ENCODE assay signal across 8 cellular contexts in the genomic region with DNA sequence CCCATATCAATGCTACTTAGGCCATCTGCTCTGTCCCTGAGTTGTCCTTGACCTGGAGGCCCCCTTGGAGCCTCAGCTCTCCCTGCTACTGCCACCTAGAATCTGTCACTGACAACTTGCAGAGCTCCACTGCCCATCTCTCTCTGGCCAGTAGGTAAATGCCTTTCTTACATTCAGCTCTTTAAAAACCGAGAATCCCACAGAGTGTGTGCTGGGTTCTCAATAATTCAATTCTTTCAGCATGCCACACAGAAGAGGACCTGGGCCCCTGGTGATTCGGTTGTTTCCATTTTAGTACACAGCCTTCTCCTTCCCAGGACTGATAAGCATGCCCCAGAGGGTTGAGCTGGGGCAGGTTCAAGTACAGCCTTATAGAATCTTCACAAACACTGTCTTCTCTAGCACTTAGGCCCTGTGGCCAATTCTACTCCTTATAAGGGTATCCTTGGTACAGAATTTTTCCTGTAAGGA. TPM values are rescaled to one million over a fixed set of nuclear protein-coding genes. Genes with fewer than 3 reads are reported as not detected.
A peak's percentile ranks its signal among the peaks of the same experiment; 100 is the strongest.
DNase-seq lines count a peak whose midpoint lies in the region; ATAC-seq, FAIRE-seq and TF ChIP-seq lines count a peak whose summit lies in the region.

No MANE protein-coding gene starts in this region.

- WGBS in GM12878 (ENCODE audit: insufficient coverage, insufficient replicate concordance, low lambda C conversion rate, missing lambda C conversion rate) = 53% methylated on average over 2 of the region's 2 CpGs
- no CpG with 5 or more reads among the region's 2 CpGs for WGBS in mesendoderm (ENCODE audit: extremely low coverage, insufficient coverage, low lambda C conversion rate)
- 75% methylated on average over 2 of the region's 2 CpGs for WGBS in upper lobe of left lung, 2 donors

- CTCF ChIA-PET in GM12878 (lab: Yijun Ruan, JAX) = interaction anchor here (0.9 to 1.2 kb wide), 3 partner anchors 49 to 225 kb away, joined by 3 to 5 read pairs (median 3); partner anchors contain the start of gene TMEM41B

- intact Hi-C loops in GM12878 (cut with micrococcal nuclease; ENCODE audit: unreplicated experiment) = no loop called here

- TF ChIP-seq CTCF in GM12878 (IDR thresholded peaks at IDR 0.05 in 2 of 3, conservative IDR thresholded peaks at IDR 0.05 in 1 of 3; ENCODE audit: control insufficient read depth in 2 of 3, extremely low read depth in 1 of 3, insufficient read depth in 1 of 3, low read depth in 3 of 3, low read length in 3 of 3) = no peak
- no peak for TF ChIP-seq CTCF in upper lobe of left lung (IDR thresholded peaks at IDR 0.05)

- H3K9me3 ChIP-seq in GM12878 (replicated peaks; ENCODE audit: control insufficient read depth, insufficient read depth, low read length) (no peaks in the 10 kb centered on the region), upper lobe of left lung (no peaks in the 10 kb centered on the region)

- ATAC-seq in GM12878 (no peak), upper lobe of left lung (ENCODE audit: low FRiP score in 2 of 2) (no peak), left lobe of liver (no peak), HG03432 (IDR thresholded peaks at IDR 0.05; ENCODE audit: unreplicated experiment) (no peak)

- TF ChIP-seq EP300 in GM12878 (IDR thresholded peaks at IDR 0.05; ENCODE audit: borderline replicate concordance in 1 of 2, control insufficient read depth in 1 of 2, low read depth in 2 of 2, low read length in 2 of 2) (no peak), upper lobe of left lung (IDR thresholded peaks at IDR 0.05) (no peak)

- no peak overlapping the region for H4K8ac ChIP-seq in mesendoderm (ENCODE audit: low read depth, low read length)

- RAD21 ChIA-PET in GM12878 (lab: Charles Lee; ENCODE audit: unreplicated experiment) = no interaction called here

- no peaks in the 10 kb centered on the region for H3K27me3 ChIP-seq in GM12878 (replicated peaks in 1 of 2; ENCODE audit: control insufficient read depth in 2 of 2, insufficient read depth in 2 of 2, low read length in 1 of 2)
- H3K27me3 ChIP-seq in mesendoderm (ENCODE audit: insufficient read depth, low read length, poor library complexity) = no peaks in the 10 kb centered on the region
- no peaks in the 10 kb centered on the region for H3K27me3 ChIP-seq in upper lobe of left lung

- H3K56ac ChIP-seq in mesendoderm (ENCODE audit: low read length) = peak overlapping the region; percentile 78

- H4K5ac ChIP-seq in mesendoderm (ENCODE audit: low read length) = no peak overlapping the region

- H3K23ac ChIP-seq in mesendoderm (ENCODE audit: low read length) = no peak overlapping the region

- H3K79me2 ChIP-seq in GM12878 (ENCODE audit: control insufficient read depth, insufficient read depth, low read length) (no peaks in the 10 kb centered on the region), mesendoderm (ENCODE audit: control insufficient read depth, insufficient read depth, low read length) (no peaks in the 10 kb centered on the region)

- H2BK120ac ChIP-seq in mesendoderm (ENCODE audit: low read depth, low read length) = peak overlapping the region; percentile 93

- POLR2A ChIA-PET in GM12878 (lab: Charles Lee) = interaction anchor here (0.8 to 1.1 kb wide), 3 partner anchors 22 to 41 kb away, joined by 3 read pairs; partner anchors contain the start of gene IPO7

- SMC1A ChIA-PET in GM12878 (lab: Charles Lee; ENCODE audit: uncharacterized antibody, unreplicated experiment) = interaction anchor here (0.6 to 0.9 kb wide), 2 partner anchors 200 to 361 kb away, joined by 3 read pairs; no protein-coding TSS in a partner anchor

- H3K4me3 ChIP-seq in GM12878 (no peak overlapping the region), mesendoderm (ENCODE audit: low read length) (no peak overlapping the region), upper lobe of left lung (no peak overlapping the region)

- peak; percentile 18 for DNase-seq in stimulated activated CD4-positive, alpha-beta T cell treated with anti-CD3 and anti-CD28 coated beads, Interleukin-15, amount 100 ng/mL, for 24 hours
- DNase-seq in stimulated activated CD4-positive, alpha-beta T cell treated with anti-CD3 and anti-CD28 coated beads, Interleukin-4, amount 100 ng/mL, for 4 hours = no peak
- no peak for DNase-seq in GM12878 (ENCODE audit: low read depth, low spot score)
- DNase-seq in mesendoderm = peak; percentile 71
- no peak for DNase-seq in upper lobe of left lung
- DNase-seq in left lobe of liver (ENCODE audit: low spot score) = no peak
- no peak for DNase-seq in NOMO-1 (lab: John Stamatoyannopoulos, UW; ENCODE audit: unreplicated experiment in 2 of 2)

- H2AFZ ChIP-seq in GM12878 (ENCODE audit: control insufficient read depth, low read depth, low read length) = peak overlapping the region; percentile 60

- peak overlapping the region; percentile 92 for H3K18ac ChIP-seq in mesendoderm (ENCODE audit: low read length)

- H3K27ac ChIP-seq in GM12878 (ENCODE audit: control insufficient read depth, insufficient read depth) (no peak overlapping the region), mesendoderm (ENCODE audit: low read depth, low read length) (peak overlapping the region; percentile 63), upper lobe of left lung (peak overlapping the region; percentile 92 to 98 (median 97))

- no TSS peak for BruUV-seq in GM12878 (replicated peaks; lab: Mats Ljungman, UMichigan)

- H2AK5ac ChIP-seq in mesendoderm (ENCODE audit: low read length) = no peak overlapping the region

- peak overlapping the region; percentile 96 for H3K4ac ChIP-seq in mesendoderm (ENCODE audit: low read depth, low read length)

- peak overlapping the region; percentile 47 for H2BK15ac ChIP-seq in mesendoderm (replicated peaks; ENCODE audit: low read depth)

- H3K36me3 ChIP-seq in GM12878 (ENCODE audit: control insufficient read depth in 2 of 2, insufficient read depth in 2 of 2, low read length in 1 of 2) (no peaks in the 10 kb centered on the region), mesendoderm (ENCODE audit: control insufficient read depth, insufficient read depth, low read length) (no peaks in the 10 kb centered on the region), upper lobe of left lung (no peaks in the 10 kb centered on the region)

- H3K9ac ChIP-seq in GM12878 (ENCODE audit: control insufficient read depth, insufficient read depth, low read length) = no peak overlapping the region
- H3K9ac ChIP-seq in mesendoderm (ENCODE audit: low read length) = peak overlapping the region; percentile 3

- H3K4me1 ChIP-seq in GM12878 (ENCODE audit: control insufficient read depth, insufficient read depth, low read length) = no peaks in the 10 kb centered on the region
- peaks cover 7% of the 10 kb centered on the region for H3K4me1 ChIP-seq in mesendoderm (ENCODE audit: control insufficient read depth, low read depth, low read length)
- peaks cover 0 to 26% (median 16%) of the 10 kb centered on the region in 4 donors for H3K4me1 ChIP-seq in upper lobe of left lung

- in situ Hi-C loops in GM12878 (cut with MboI) = no loop called here

- H3K4me2 ChIP-seq in GM12878 (ENCODE audit: control insufficient read depth, insufficient read depth) = no peak overlapping the region
- H3K4me2 ChIP-seq in mesendoderm (ENCODE audit: low read length) = no peak overlapping the region

- no peak for FAIRE-seq in GM12878 (lab: Jason Lieb, UNC)

- TF ChIP-seq POLR2A in GM12878 (IDR thresholded peaks at IDR 0.05; ENCODE audit: low read depth, low read length) (no peak), upper lobe of left lung (IDR thresholded peaks at IDR 0.05) (no peak)

- peak overlapping the region; percentile 57 for H2BK5ac ChIP-seq in mesendoderm (ENCODE audit: low read length)

- no peak for TF ChIP-seq RAD21 in GM12878 (IDR thresholded peaks at IDR 0.05; ENCODE audit: insufficient read depth, low read depth, low read length)

- H3K79me1 ChIP-seq in mesendoderm (ENCODE audit: low read length) = no peaks in the 10 kb centered on the region

- H4K20me1 ChIP-seq in GM12878 (ENCODE audit: control insufficient read depth, insufficient read depth) = no peaks in the 10 kb centered on the region

RNA-seq across cellular contexts. Expression of gene IPO7, which starts 22.0 kb away (rescaled TPM):
- total RNA-seq in GM12878 (2013; cell fraction: nucleolus; rRNA removed) = 128 and 198 TPM in 2 replicates
- total RNA-seq in GM12878 (2014; rRNA removed) = 29.8 and 31.8 TPM in 2 replicates
- total RNA-seq in GM12878 (2014; rRNA removed; fragmentation: Illumina TruSeq; extraction: Trizol) = 44.9 and 47.5 TPM in 2 replicates
- 51.4 and 56.6 TPM in 2 replicates for total RNA-seq in GM12878 (2021)
- polyA plus RNA-seq in GM12878 (2011; ENCODE audit: low read depth) = 7.1 TPM
- 31.0 and 37.9 TPM in 2 replicates for polyA plus RNA-seq in GM12878 (2011; rRNA removed)
- polyA plus RNA-seq in GM12878 (2011; cell fraction: cytosol; rRNA removed) = 12.8 and 13.5 TPM in 2 replicates
- 15.1 and 29.7 TPM in 2 replicates for polyA plus RNA-seq in GM12878 (2011; cell fraction: nucleus; rRNA removed)
- 12.5 and 16.3 TPM in 2 replicates for polyA plus RNA-seq in GM12878 (2012)
- polyA plus RNA-seq in GM12878 (2014; fragmentation: Illumina TruSeq; extraction: Trizol) = 44.8 and 53.4 TPM in 2 replicates
- polyA plus RNA-seq in GM12878 (2014; fragmentation: Nextera tagmentation; extraction: Ambion mirVana) = 1 to 10 TPM; 9.2 to 9.9 TPM
- polyA plus RNA-seq in GM12878 (2014; rRNA removed) = 29.3 and 30.3 TPM in 2 replicates
- 1 to 10 TPM; 5.0 to 5.2 TPM for polyA plus RNA-seq in GM12878 (2016; fragmentation: Nextera tagmentation; extraction: Ambion mirVana)
- 34.8 and 55.7 TPM in 2 replicates for polyA minus RNA-seq in GM12878 (2011; rRNA and poly(A)+ RNA removed)
- 28.5 and 29.4 TPM in 2 replicates for polyA minus RNA-seq in GM12878 (2011; cell fraction: cytosol; rRNA and poly(A)+ RNA removed)
- 23.9 and 44.7 TPM in 2 replicates for polyA minus RNA-seq in GM12878 (2011; cell fraction: nucleus; rRNA and poly(A)+ RNA removed)
- polyA plus RNA-seq in mesendoderm (2013, experiment 1 of 2) = 140 TPM
- 137 TPM for polyA plus RNA-seq in mesendoderm (2013, experiment 2 of 2)
- total RNA-seq in upper lobe of left lung = 100 to 1,000 TPM in 2 of 6 donors, 10 to 100 TPM in 4; 37.7 to 184 (median 94.8) TPM
- 39.0 TPM for total RNA-seq in left lobe of liver

RNA-seq across cellular contexts. Expression of gene TMEM41B, which starts 48.0 kb away (rescaled TPM):
- 32.5 and 34.9 TPM in 2 replicates for total RNA-seq in GM12878 (2013; cell fraction: nucleolus; rRNA removed)
- 24.3 and 29.1 TPM in 2 replicates for total RNA-seq in GM12878 (2014; rRNA removed)
- total RNA-seq in GM12878 (2014; rRNA removed; fragmentation: Illumina TruSeq; extraction: Trizol) = 20.1 and 22.4 TPM in 2 replicates
- 21.9 and 25.1 TPM in 2 replicates for total RNA-seq in GM12878 (2021)
- polyA plus RNA-seq in GM12878 (2011; ENCODE audit: low read depth) = 8.3 TPM
- 31.0 and 44.7 TPM in 2 replicates for polyA plus RNA-seq in GM12878 (2011; rRNA removed)
- polyA plus RNA-seq in GM12878 (2011; cell fraction: cytosol; rRNA removed) = 12.6 and 16.7 TPM in 2 replicates
- polyA plus RNA-seq in GM12878 (2011; cell fraction: nucleus; rRNA removed) = 18.6 and 19.4 TPM in 2 replicates
- 16.4 and 18.9 TPM in 2 replicates for polyA plus RNA-seq in GM12878 (2012)
- 15.2 and 19.3 TPM in 2 replicates for polyA plus RNA-seq in GM12878 (2014; fragmentation: Illumina TruSeq; extraction: Trizol)
- 10 to 100 TPM in 1 of 2 experiments, 1 to 10 TPM in 1; 8.0 to 11.0 TPM for polyA plus RNA-seq in GM12878 (2014; fragmentation: Nextera tagmentation; extraction: Ambion mirVana)
- polyA plus RNA-seq in GM12878 (2014; rRNA removed) = 27.0 and 27.1 TPM in 2 replicates
- 10 to 100 TPM; 20.4 to 20.6 TPM for polyA plus RNA-seq in GM12878 (2016; fragmentation: Nextera tagmentation; extraction: Ambion mirVana)
- polyA minus RNA-seq in GM12878 (2011; rRNA and poly(A)+ RNA removed) = 12.7 and 14.1 TPM in 2 replicates
- polyA minus RNA-seq in GM12878 (2011; cell fraction: cytosol; rRNA and poly(A)+ RNA removed) = 9.8 and 9.9 TPM in 2 replicates
- polyA minus RNA-seq in GM12878 (2011; cell fraction: nucleus; rRNA and poly(A)+ RNA removed) = 8.5 and 12.7 TPM in 2 replicates
- polyA plus RNA-seq in mesendoderm (2013, experiment 1 of 2) = 45.8 TPM
- 44.7 TPM for polyA plus RNA-seq in mesendoderm (2013, experiment 2 of 2)
- 100 to 1,000 TPM in 2 of 6 donors, 10 to 100 TPM in 4; 61.7 to 114 (median 88.5) TPM for total RNA-seq in upper lobe of left lung
- total RNA-seq in left lobe of liver = 22.7 TPM

Comparison
In these comparisons a context has a peak if more than half of its experiments do, and no peak if none do; other contexts are left out.
1. DNase-seq: peak in stimulated activated CD4-positive, alpha-beta T cell treated with anti-CD3 and anti-CD28 coated beads, Interleukin-15, amount 100 ng/mL, for 24 hours (single experiment) and mesendoderm (single experiment); none in stimulated activated CD4-positive, alpha-beta T cell treated with anti-CD3 and anti-CD28 coated beads, Interleukin-4, amount 100 ng/mL, for 4 hours (0 of 2), GM12878 (single experiment), upper lobe of left lung (0 of 2), left lobe of liver (single experiment) and NOMO-1 (0 of 2).